1 cellular context compared by ENCODE assay signal in genomic region chr3:75507956-75508355, GRCh38.
TF ChIP-seq lines count a peak whose summit lies in the region.

No MANE protein-coding gene starts in this region.

TF ChIP-seq in K562, 482 proteins besides CTCF, POLR2A, EP300 and RAD21:
- peak; percentile 82 for TF ChIP-seq ZBTB40 (IDR thresholded peaks at IDR 0.05)
- peak; percentile 70 for TF ChIP-seq ZBTB40 (CRISPR knock-in tag; IDR thresholded peaks at IDR 0.05)
